Comparison of ENCODE assay signal across 9 cellular contexts in genomic region chr7:100568936-100569844, GRCh38. TPM values are rescaled to one million over a fixed set of nuclear protein-coding genes. Genes with fewer than 3 reads are reported as not detected.
A peak's percentile ranks its signal among the peaks of the same experiment; 100 is the strongest.
DNase-seq lines count a peak whose midpoint lies in the region; ATAC-seq and TF ChIP-seq lines count a peak whose summit lies in the region.
"Had no signal": no experiment of that assay in that cellular context is flagged by ENCODE, and none has a peak within 500 bp of the region (broad histone marks: within the 10 kb centered on the region; RNA-seq: fewer than 3 reads in every experiment).

No MANE protein-coding gene starts in this region.

- peak overlapping the region; percentile 8 for H3K27ac Mint-ChIP-seq in activated naive CD4-positive, alpha-beta T cell treated with anti-CD3 and anti-CD28 coated beads for 36 hours

- peak overlapping the region; percentile 41 for H3K4me3 Mint-ChIP-seq in activated naive CD4-positive, alpha-beta T cell treated with anti-CD3 and anti-CD28 coated beads for 36 hours

- no peaks in the 10 kb centered on the region for H3F3A ChIP-seq in OCI-LY1 (ENCODE audit: insufficient read depth, low read length)

- H3K27me3 ChIP-seq in OCI-LY1 (ENCODE audit: insufficient read depth, low read length) (0 out of 2 replicates have a peak, but pooled peaks cover 5% of the 10 kb centered on the region), cardiac muscle cell (no peaks in the 10 kb centered on the region)

- DNase-seq in AG10803 (ENCODE audit: low read depth) (no peak), cardiac muscle cell (ENCODE audit: low read depth in 1 of 2, low spot score in 1 of 2) (peak; percentile 61 to 72), pons (ENCODE audit: low spot score) (peak; percentile 44), A172 (ENCODE audit: low spot score) (no peak)
- peak; percentile 56 for DNase-seq in activated naive CD4-positive, alpha-beta T cell treated with anti-CD3 and anti-CD28 coated beads for 36 hours

- peaks cover 22% of the 10 kb centered on the region for H3K4me1 Mint-ChIP-seq in activated naive CD4-positive, alpha-beta T cell treated with anti-CD3 and anti-CD28 coated beads for 36 hours (ENCODE audit: low read depth)

- peaks cover 5% of the 10 kb centered on the region for H3K36me3 Mint-ChIP-seq in activated naive CD4-positive, alpha-beta T cell treated with anti-CD3 and anti-CD28 coated beads for 36 hours (ENCODE audit: low read depth)

- H4K20me1 ChIP-seq in OCI-LY1 (ENCODE audit: insufficient read depth, low read length) = no peaks in the 10 kb centered on the region

- H3K79me2 ChIP-seq in OCI-LY1 (ENCODE audit: insufficient read depth, low read length) = no peaks in the 10 kb centered on the region

- CTCF ChIA-PET in activated naive CD4-positive, alpha-beta T cell treated with anti-CD3 and anti-CD28 coated beads for 36 hours (lab: Charles Lee) = interaction anchor here (0.6 to 1.5 kb wide), 8 partner anchors 10 to 435 kb away, joined by 3 to 5 read pairs (median 4); no protein-coding TSS in a partner anchor

- H3K4me1 ChIP-seq in OCI-LY1 (ENCODE audit: insufficient read depth, low read length, severe bottlenecking) = peaks cover 31% of the 10 kb centered on the region
- H3K4me1 ChIP-seq in cardiac muscle cell (ENCODE audit: low read depth) = peaks cover 12% of the 10 kb centered on the region

- H3K27ac ChIP-seq in OCI-LY1 (ENCODE audit: low read depth, low read length, poor library complexity, severe bottlenecking) (no peak overlapping the region), cardiac muscle cell (no peak overlapping the region)

- intact Hi-C loops in activated naive CD4-positive, alpha-beta T cell treated with anti-CD3 and anti-CD28 coated beads for 36 hours (cut with micrococcal nuclease) = no loop called here

- H3K36me3 ChIP-seq in OCI-LY1 (ENCODE audit: insufficient read depth, low read length) = peaks cover 10% of the 10 kb centered on the region
- H3K36me3 ChIP-seq in cardiac muscle cell = no peaks in the 10 kb centered on the region

- peak overlapping the region; percentile 51 for H3K4me2 ChIP-seq in OCI-LY1 (ENCODE audit: low read length)

- H3K9me2 ChIP-seq in OCI-LY1 (ENCODE audit: low read depth, low read length) = no peaks in the 10 kb centered on the region

- H3K27me3 Mint-ChIP-seq in activated naive CD4-positive, alpha-beta T cell treated with anti-CD3 and anti-CD28 coated beads for 36 hours (ENCODE audit: low read depth) = no peaks in the 10 kb centered on the region

- peak; percentile 37 for TF ChIP-seq CTCF in AG10803 (conservative IDR thresholded peaks at IDR 0.05; ENCODE audit: low read length)
- TF ChIP-seq CTCF in OCI-LY1 (IDR thresholded peaks at IDR 0.05; ENCODE audit: low read length) = peak; percentile 52; the same call in 1 of the 2 replicates
- peak; percentile 46 for TF ChIP-seq CTCF in cardiac muscle cell (IDR thresholded peaks at IDR 0.05; ENCODE audit: low read depth, low read length)

- no peak overlapping the region for H3K9ac ChIP-seq in OCI-LY1 (ENCODE audit: low read length)

- H3K9me3 Mint-ChIP-seq in activated naive CD4-positive, alpha-beta T cell treated with anti-CD3 and anti-CD28 coated beads for 36 hours = no peaks in the 10 kb centered on the region

- ATAC-seq in GM19351 (IDR thresholded peaks at IDR 0.05; ENCODE audit: unreplicated experiment) = peak; percentile 57
- no peak for ATAC-seq in HG03175 (IDR thresholded peaks at IDR 0.05; ENCODE audit: unreplicated experiment)

- no peak overlapping the region for H2AFZ ChIP-seq in OCI-LY1 (ENCODE audit: low read length)

- H3K4me3 ChIP-seq in AG10803 (ENCODE audit: low read length) (no peak overlapping the region), OCI-LY1 (ENCODE audit: low read depth, low read length, poor library complexity, severe bottlenecking) (no peak overlapping the region), cardiac muscle cell (peak overlapping the region; percentile 20)

- H3K9me3 ChIP-seq in OCI-LY1 (ENCODE audit: low read length) (no peaks in the 10 kb centered on the region), cardiac muscle cell (ENCODE audit: low read depth) (no peaks in the 10 kb centered on the region)

RNA-seq across cellular contexts. Expression of gene SAP25, which starts 4.5 kb away (rescaled TPM):
- 10 to 100 TPM; 13.7 to 15.7 TPM for total RNA-seq in activated naive CD4-positive, alpha-beta T cell treated with anti-CD3 and anti-CD28 coated beads for 36 hours
- 1.4 and 1.5 TPM in 2 replicates for total RNA-seq in cardiac muscle cell
- polyA plus RNA-seq in cardiac muscle cell = 2.7 and 3.9 TPM in 2 replicates
- 0.19 and 0.55 TPM in 2 replicates for total RNA-seq in A172 (2014; rRNA removed; shearing (Covaris generic))
- total RNA-seq: pulmonary artery endothelial cell had no signal

RNA-seq across cellular contexts. Expression of gene LRCH4, which starts 16.7 kb away (rescaled TPM):
- total RNA-seq in activated naive CD4-positive, alpha-beta T cell treated with anti-CD3 and anti-CD28 coated beads for 36 hours = 10 to 100 TPM; 78.0 to 81.2 TPM
- total RNA-seq in cardiac muscle cell = 78.8 and 108 TPM in 2 replicates
- polyA plus RNA-seq in cardiac muscle cell = 80.9 and 103 TPM in 2 replicates
- 10.7 and 11.4 TPM in 2 replicates for total RNA-seq in A172 (2014; rRNA removed; shearing (Covaris generic))

RNA-seq across cellular contexts. Expression of gene FBXO24, which starts 16.9 kb away (rescaled TPM):
- total RNA-seq in activated naive CD4-positive, alpha-beta T cell treated with anti-CD3 and anti-CD28 coated beads for 36 hours = 1 to 10 TPM; 1.5 to 2.6 TPM
- 0.78 and 1.9 TPM in 2 replicates for total RNA-seq in cardiac muscle cell
- polyA plus RNA-seq in cardiac muscle cell = 2.3 and 4.1 TPM in 2 replicates
- total RNA-seq in A172 (2014; rRNA removed; shearing (Covaris generic)) = 0.48 TPM in 1 of 2 replicates, not detected in the other

RNA-seq across cellular contexts. Expression of gene AGFG2, which starts 30.2 kb away (rescaled TPM):
- total RNA-seq in activated naive CD4-positive, alpha-beta T cell treated with anti-CD3 and anti-CD28 coated beads for 36 hours = 10 to 100 TPM; 23.4 to 23.9 TPM
- 18.3 and 21.7 TPM in 2 replicates for total RNA-seq in cardiac muscle cell
- 9.3 and 17.0 TPM in 2 replicates for polyA plus RNA-seq in cardiac muscle cell
- 6.8 and 8.8 TPM in 2 replicates for total RNA-seq in A172 (2014; rRNA removed; shearing (Covaris generic))

RNA-seq across cellular contexts. Expression of gene PCOLCE, which starts 33.0 kb away (rescaled TPM):
- total RNA-seq in activated naive CD4-positive, alpha-beta T cell treated with anti-CD3 and anti-CD28 coated beads for 36 hours = 1 to 10 TPM; 5.8 to 6.8 TPM
- total RNA-seq in cardiac muscle cell = 43.2 and 46.3 TPM in 2 replicates
- polyA plus RNA-seq in cardiac muscle cell = 70.4 and 111 TPM in 2 replicates
- 18.0 and 38.9 TPM in 2 replicates for total RNA-seq in A172 (2014; rRNA removed; shearing (Covaris generic))

Comparison
In these comparisons a context has a peak if more than half of its experiments do, and no peak if none do; other contexts are left out.
1. DNase-seq: peak in activated naive CD4-positive, alpha-beta T cell treated with anti-CD3 and anti-CD28 coated beads for 36 hours (single experiment), cardiac muscle cell (2 of 2) and pons (single experiment); none in AG10803 (single experiment) and A172 (single experiment).
2. Peak in every context shown above with its lines, with median percentiles within 50 percentile points of each other: CTCF ChIP-seq.